In the genomic region with DNA sequence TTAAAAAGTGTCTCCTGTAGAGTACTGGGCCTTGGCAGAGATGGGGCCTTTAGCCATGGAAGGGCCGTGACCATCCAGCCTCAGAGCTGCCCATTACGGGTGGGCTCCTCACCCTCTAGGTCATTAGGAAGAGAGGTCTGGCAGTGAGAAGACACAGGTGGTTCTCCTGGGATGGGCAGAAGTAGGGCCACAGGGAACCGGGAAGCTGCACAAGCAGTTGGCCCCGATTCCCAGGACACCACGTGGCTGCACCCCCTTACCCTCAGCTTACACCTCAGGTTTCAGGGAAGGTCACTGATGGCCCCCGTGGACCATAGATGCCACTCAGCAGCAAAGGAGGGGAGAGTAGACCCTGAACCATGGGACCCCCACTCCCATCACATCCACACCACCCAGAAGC, we compare ENCODE assay signal across 20 cellular contexts. TPM values are rescaled to one million over a fixed set of nuclear protein-coding genes. Genes with fewer than 3 reads are reported as not detected.
"Had no signal": no experiment of that assay in that cellular context is flagged by ENCODE, and none has a peak within 500 bp of the region (broad histone marks: within the 10 kb centered on the region; RNA-seq: fewer than 3 reads in every experiment).

No MANE protein-coding gene starts in this region.

- H3K27ac Mint-ChIP-seq: activated CD4-positive, alpha-beta memory T cell treated with anti-CD3 and anti-CD28 coated beads for 36 hours; activated CD4-positive, alpha-beta T cell treated with anti-CD3 and anti-CD28 coated beads for 36 hours; activated T-helper 2 cell treated with anti-CD3 and anti-CD28 coated beads, Interferon-gamma antibody, Interleukin-2, Interleukin-4, amounts not matched to agents 10 μg/mL and 5 μg/mL and 100 μg/mL, durations not matched to agents 14 hours and 24 hours and 36 hours had no signal

- H3K4me1 ChIP-seq: colonic mucosa had no signal

- H3K36me3 ChIP-seq: cardiac muscle cell, colonic mucosa, ovary, tibial artery had no signal

- DNase-seq: activated CD4-positive, alpha-beta memory T cell treated with anti-CD3 and anti-CD28 coated beads for 36 hours; activated CD4-positive, alpha-beta T cell treated with anti-CD3 and anti-CD28 coated beads for 36 hours; activated naive CD4-positive, alpha-beta T cell treated with anti-CD3 and anti-CD28 coated beads, Interleukin-2, amount 50 U/mL, for 16 hours; colonic mucosa; esophagus squamous epithelium; hypothalamus; mesendoderm; stimulated activated CD4-positive, alpha-beta T cell treated with anti-CD3 and anti-CD28 coated beads, Interleukin-4, amount 100 ng/mL, for 1 hour; stimulated activated naive CD4-positive, alpha-beta T cell had no signal

- H3K9me3 ChIP-seq: colonic mucosa, esophagus squamous epithelium, ovary, tibial artery had no signal

- ATAC-seq: activated CD4-positive, alpha-beta T cell treated with anti-CD3 and anti-CD28 coated beads for 36 hours had no signal

- H3K4me3 ChIP-seq: cardiac muscle cell, colonic mucosa, esophagus squamous epithelium, ovary, tibial artery had no signal

- H3K4me3 Mint-ChIP-seq: activated CD4-positive, alpha-beta T cell treated with anti-CD3 and anti-CD28 coated beads for 36 hours had no signal

- H3K36me3 Mint-ChIP-seq: activated CD4-positive, alpha-beta memory T cell treated with anti-CD3 and anti-CD28 coated beads for 36 hours had no signal

- H3K9me3 Mint-ChIP-seq: activated CD4-positive, alpha-beta memory T cell treated with anti-CD3 and anti-CD28 coated beads for 36 hours; activated T-helper 2 cell treated with anti-CD3 and anti-CD28 coated beads, Interferon-gamma antibody, Interleukin-2, Interleukin-4, amounts not matched to agents 10 μg/mL and 5 μg/mL and 100 μg/mL, durations not matched to agents 14 hours and 24 hours and 36 hours had no signal

- H3K27me3 ChIP-seq: ovary, tibial artery had no signal

- H3K27ac ChIP-seq: cardiac muscle cell, colonic mucosa, esophagus squamous epithelium, ovary, tibial artery, VCaP had no signal

RNA-seq across cellular contexts. Expression of gene RAET1G, which starts 1.6 kb away (rescaled TPM):
- total RNA-seq: activated CD4-positive, alpha-beta memory T cell treated with anti-CD3 and anti-CD28 coated beads for 36 hours; activated CD4-positive, alpha-beta T cell treated with anti-CD3 and anti-CD28 coated beads for 36 hours; activated T-helper 2 cell treated with anti-CD3 and anti-CD28 coated beads, Interferon-gamma antibody, Interleukin-2, Interleukin-4, amounts not matched to agents 10 μg/mL and 5 μg/mL and 100 μg/mL, durations not matched to agents 14 hours and 24 hours and 36 hours; astrocyte; cardiac muscle cell; liver; T-helper 1 cell treated with Interleukin-12 subunit alpha and Interleukin-12 subunit beta and Interleukin-4 antibody, amounts not matched to agents 30 ng/mL and 1 ng/mL, for 36 hours had no signal
- polyA plus RNA-seq: cardiac muscle cell, liver had no signal

RNA-seq across cellular contexts. Expression of gene ULBP2, which starts 20.5 kb away (rescaled TPM):
- total RNA-seq: cardiac muscle cell had no signal
- polyA plus RNA-seq: cardiac muscle cell had no signal

RNA-seq across cellular contexts. Expression of gene RAET1E, which starts 23.4 kb away (rescaled TPM):
- total RNA-seq: activated CD4-positive, alpha-beta memory T cell treated with anti-CD3 and anti-CD28 coated beads for 36 hours; activated CD4-positive, alpha-beta T cell treated with anti-CD3 and anti-CD28 coated beads for 36 hours; activated T-helper 2 cell treated with anti-CD3 and anti-CD28 coated beads, Interferon-gamma antibody, Interleukin-2, Interleukin-4, amounts not matched to agents 10 μg/mL and 5 μg/mL and 100 μg/mL, durations not matched to agents 14 hours and 24 hours and 36 hours; astrocyte; cardiac muscle cell; endothelial cell of umbilical vein; fibroblast of villous mesenchyme; glomerular endothelial cell; liver; T-helper 1 cell treated with Interleukin-12 subunit alpha and Interleukin-12 subunit beta and Interleukin-4 antibody, amounts not matched to agents 30 ng/mL and 1 ng/mL, for 36 hours had no signal
- polyA plus RNA-seq: cardiac muscle cell, liver had no signal

RNA-seq across cellular contexts. Expression of gene ULBP1, which starts 42.4 kb away (rescaled TPM):
- total RNA-seq: cardiac muscle cell, colonic mucosa had no signal
- polyA plus RNA-seq: cardiac muscle cell had no signal
